In the genomic region with DNA sequence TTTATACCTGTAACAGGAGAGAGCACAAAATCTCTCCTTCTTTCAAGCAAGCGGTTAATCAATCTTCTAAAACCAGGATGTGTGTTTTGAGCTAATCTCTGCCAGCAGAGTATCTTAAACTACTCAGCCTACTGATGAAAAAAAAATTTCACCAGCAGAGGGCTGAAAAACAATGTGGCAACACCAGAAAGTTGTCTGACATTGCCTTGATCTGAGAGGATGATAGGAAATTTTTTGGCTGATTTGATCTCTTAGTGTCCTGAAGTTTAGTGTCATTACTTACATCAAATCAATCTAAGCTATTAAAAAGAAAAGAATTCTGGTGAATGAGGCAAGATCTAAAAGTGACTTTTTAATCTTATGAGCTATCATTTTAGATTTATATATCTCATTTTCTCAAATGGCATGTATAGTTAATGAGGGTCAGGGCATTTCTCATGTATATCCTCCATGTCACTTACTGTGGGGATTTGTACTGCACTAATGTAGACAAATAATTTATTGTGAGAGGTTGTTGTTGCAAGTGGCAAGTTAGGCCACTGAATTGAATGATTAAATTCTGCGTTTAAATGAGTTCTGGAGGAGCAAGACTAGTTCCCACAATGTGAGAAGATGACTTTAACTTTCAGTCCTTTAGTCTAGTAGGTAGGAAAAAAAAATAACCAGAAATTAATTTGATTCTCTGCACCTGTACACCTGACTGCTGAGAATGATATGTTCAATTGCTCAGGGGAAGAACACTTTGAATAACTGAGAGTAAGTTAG, we compare ENCODE assay signal across 1 cellular context.
A peak's percentile ranks its signal among the peaks of the same experiment; 100 is the strongest.
TF ChIP-seq lines count a peak whose summit lies in the region.

No MANE protein-coding gene starts in this region.

TF ChIP-seq in IMR-90, 13 proteins besides CTCF, POLR2A, EP300 and RAD21:
- TF ChIP-seq CEBPB (IDR thresholded peaks at IDR 0.05; ENCODE audit: low read depth, low read length) (peak; percentile 48; the same call in 1 of the 2 replicates), SMC3 (IDR thresholded peaks at IDR 0.05; ENCODE audit: low read depth, low read length) (0 out of 2 replicates have a peak, but pooled peaks have one; percentile 19), MXI1 (IDR thresholded peaks at IDR 0.05; ENCODE audit: borderline replicate concordance, low read depth, low read length) (no peak)
